ENCODE assay signal across 1 cellular context in genomic region chr12:124147030-124147429, GRCh38.
TF ChIP-seq lines count a peak whose summit lies in the region.

No MANE protein-coding gene starts in this region.

TF ChIP-seq in GM23338, 12 proteins besides CTCF, POLR2A, EP300 and RAD21 (continued from another document):
- TF ChIP-seq, protein P1, sequence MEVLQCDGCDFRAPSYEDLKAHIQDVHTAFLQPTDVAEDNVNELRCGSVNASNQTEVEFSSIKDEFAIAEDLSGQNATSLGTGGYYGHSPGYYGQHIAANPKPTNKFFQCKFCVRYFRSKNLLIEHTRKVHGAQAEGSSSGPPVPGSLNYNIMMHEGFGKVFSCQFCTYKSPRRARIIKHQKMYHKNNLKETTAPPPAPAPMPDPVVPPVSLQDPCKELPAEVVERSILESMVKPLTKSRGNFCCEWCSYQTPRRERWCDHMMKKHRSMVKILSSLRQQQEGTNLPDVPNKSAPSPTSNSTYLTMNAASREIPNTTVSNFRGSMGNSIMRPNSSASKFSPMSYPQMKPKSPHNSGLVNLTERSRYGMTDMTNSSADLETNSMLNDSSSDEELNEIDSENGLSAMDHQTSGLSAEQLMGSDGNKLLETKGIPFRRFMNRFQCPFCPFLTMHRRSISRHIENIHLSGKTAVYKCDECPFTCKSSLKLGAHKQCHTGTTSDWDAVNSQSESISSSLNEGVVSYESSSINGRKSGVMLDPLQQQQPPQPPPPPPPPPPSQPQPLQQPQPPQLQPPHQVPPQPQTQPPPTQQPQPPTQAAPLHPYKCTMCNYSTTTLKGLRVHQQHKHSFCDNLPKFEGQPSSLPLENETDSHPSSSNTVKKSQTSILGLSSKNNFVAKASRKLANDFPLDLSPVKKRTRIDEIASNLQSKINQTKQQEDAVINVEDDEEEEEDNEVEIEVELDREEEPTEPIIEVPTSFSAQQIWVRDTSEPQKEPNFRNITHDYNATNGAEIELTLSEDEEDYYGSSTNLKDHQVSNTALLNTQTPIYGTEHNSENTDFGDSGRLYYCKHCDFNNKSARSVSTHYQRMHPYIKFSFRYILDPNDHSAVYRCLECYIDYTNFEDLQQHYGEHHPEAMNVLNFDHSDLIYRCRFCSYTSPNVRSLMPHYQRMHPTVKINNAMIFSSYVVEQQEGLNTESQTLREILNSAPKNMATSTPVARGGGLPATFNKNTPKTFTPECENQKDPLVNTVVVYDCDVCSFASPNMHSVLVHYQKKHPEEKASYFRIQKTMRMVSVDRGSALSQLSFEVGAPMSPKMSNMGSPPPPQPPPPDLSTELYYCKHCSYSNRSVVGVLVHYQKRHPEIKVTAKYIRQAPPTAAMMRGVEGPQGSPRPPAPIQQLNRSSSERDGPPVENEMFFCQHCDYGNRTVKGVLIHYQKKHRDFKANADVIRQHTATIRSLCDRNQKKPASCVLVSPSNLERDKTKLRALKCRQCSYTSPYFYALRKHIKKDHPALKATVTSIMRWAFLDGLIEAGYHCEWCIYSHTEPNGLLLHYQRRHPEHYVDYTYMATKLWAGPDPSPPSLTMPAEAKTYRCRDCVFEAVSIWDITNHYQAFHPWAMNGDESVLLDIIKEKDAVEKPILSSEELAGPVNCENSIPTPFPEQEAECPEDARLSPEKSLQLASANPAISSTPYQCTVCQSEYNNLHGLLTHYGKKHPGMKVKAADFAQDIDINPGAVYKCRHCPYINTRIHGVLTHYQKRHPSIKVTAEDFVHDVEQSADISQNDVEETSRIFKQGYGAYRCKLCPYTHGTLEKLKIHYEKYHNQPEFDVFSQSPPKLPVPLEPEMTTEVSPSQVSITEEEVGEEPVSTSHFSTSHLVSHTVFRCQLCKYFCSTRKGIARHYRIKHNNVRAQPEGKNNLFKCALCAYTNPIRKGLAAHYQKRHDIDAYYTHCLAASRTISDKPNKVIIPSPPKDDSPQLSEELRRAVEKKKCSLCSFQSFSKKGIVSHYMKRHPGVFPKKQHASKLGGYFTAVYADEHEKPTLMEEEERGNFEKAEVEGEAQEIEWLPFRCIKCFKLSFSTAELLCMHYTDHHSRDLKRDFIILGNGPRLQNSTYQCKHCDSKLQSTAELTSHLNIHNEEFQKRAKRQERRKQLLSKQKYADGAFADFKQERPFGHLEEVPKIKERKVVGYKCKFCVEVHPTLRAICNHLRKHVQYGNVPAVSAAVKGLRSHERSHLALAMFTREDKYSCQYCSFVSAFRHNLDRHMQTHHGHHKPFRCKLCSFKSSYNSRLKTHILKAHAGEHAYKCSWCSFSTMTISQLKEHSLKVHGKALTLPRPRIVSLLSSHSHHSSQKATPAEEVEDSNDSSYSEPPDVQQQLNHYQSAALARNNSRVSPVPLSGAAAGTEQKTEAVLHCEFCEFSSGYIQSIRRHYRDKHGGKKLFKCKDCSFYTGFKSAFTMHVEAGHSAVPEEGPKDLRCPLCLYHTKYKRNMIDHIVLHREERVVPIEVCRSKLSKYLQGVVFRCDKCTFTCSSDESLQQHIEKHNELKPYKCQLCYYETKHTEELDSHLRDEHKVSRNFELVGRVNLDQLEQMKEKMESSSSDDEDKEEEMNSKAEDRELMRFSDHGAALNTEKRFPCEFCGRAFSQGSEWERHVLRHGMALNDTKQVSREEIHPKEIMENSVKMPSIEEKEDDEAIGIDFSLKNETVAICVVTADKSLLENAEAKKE (CRISPR knock-in tag; IDR thresholded peaks at IDR 0.05) = no peak
- TF ChIP-seq, protein P2, sequence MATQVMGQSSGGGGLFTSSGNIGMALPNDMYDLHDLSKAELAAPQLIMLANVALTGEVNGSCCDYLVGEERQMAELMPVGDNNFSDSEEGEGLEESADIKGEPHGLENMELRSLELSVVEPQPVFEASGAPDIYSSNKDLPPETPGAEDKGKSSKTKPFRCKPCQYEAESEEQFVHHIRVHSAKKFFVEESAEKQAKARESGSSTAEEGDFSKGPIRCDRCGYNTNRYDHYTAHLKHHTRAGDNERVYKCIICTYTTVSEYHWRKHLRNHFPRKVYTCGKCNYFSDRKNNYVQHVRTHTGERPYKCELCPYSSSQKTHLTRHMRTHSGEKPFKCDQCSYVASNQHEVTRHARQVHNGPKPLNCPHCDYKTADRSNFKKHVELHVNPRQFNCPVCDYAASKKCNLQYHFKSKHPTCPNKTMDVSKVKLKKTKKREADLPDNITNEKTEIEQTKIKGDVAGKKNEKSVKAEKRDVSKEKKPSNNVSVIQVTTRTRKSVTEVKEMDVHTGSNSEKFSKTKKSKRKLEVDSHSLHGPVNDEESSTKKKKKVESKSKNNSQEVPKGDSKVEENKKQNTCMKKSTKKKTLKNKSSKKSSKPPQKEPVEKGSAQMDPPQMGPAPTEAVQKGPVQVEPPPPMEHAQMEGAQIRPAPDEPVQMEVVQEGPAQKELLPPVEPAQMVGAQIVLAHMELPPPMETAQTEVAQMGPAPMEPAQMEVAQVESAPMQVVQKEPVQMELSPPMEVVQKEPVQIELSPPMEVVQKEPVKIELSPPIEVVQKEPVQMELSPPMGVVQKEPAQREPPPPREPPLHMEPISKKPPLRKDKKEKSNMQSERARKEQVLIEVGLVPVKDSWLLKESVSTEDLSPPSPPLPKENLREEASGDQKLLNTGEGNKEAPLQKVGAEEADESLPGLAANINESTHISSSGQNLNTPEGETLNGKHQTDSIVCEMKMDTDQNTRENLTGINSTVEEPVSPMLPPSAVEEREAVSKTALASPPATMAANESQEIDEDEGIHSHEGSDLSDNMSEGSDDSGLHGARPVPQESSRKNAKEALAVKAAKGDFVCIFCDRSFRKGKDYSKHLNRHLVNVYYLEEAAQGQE (IDR thresholded peaks at IDR 0.05; ENCODE audit: unreplicated experiment) = no peak
- no peak for TF ChIP-seq JUNB (IDR thresholded peaks at IDR 0.05; ENCODE audit: unreplicated experiment)
- TF ChIP-seq NANOG (IDR thresholded peaks at IDR 0.05; ENCODE audit: borderline replicate concordance) = no peak
- TF ChIP-seq, protein P3, sequence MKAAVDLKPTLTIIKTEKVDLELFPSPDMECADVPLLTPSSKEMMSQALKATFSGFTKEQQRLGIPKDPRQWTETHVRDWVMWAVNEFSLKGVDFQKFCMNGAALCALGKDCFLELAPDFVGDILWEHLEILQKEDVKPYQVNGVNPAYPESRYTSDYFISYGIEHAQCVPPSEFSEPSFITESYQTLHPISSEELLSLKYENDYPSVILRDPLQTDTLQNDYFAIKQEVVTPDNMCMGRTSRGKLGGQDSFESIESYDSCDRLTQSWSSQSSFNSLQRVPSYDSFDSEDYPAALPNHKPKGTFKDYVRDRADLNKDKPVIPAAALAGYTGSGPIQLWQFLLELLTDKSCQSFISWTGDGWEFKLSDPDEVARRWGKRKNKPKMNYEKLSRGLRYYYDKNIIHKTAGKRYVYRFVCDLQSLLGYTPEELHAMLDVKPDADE (IDR thresholded peaks at IDR 0.05) = no peak
- TF ChIP-seq POLR2AphosphoS5 (IDR thresholded peaks at IDR 0.05; ENCODE audit: low read depth) = no peak
